8 cellular contexts compared by ENCODE assay signal in the genomic region with DNA sequence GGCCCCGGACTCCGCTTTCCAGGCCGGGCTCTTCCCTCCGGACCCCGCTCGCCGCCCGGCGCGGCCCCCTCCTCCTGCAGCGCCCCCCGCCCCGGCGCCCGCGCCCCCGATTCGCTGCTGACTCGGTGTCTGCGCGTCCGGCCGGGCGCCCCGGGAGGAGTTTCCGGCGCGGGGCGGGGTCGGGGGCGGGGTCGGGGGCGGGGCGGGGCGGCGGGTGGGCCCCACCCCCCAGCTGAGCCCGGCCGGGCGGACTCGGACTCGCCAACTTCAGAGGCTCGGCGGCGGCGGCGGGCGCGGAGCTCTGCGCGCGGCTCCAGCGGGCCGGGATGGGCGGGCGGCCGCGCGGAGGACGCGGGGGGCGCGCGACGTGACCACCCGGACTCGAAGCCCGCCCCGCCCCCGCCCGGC. TPM values are rescaled to one million over a fixed set of nuclear protein-coding genes. Genes with fewer than 3 reads are reported as not detected.
DNase-seq lines count a peak whose midpoint lies in the region; ATAC-seq and TF ChIP-seq lines count a peak whose summit lies in the region.

A gene with protein sequence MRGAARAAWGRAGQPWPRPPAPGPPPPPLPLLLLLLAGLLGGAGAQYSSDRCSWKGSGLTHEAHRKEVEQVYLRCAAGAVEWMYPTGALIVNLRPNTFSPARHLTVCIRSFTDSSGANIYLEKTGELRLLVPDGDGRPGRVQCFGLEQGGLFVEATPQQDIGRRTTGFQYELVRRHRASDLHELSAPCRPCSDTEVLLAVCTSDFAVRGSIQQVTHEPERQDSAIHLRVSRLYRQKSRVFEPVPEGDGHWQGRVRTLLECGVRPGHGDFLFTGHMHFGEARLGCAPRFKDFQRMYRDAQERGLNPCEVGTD (plus strand): TSS at position 270 of the 408 bp plus-strand sequence. CDS start 207 bp downstream, outside the sequence.

- no peak within 1 kb of the TSS for H3K27ac Mint-ChIP-seq in CD4-positive, CD25-positive, alpha-beta regulatory T cell
- H3K27ac Mint-ChIP-seq in activated CD8-positive, alpha-beta memory T cell treated with anti-CD3 and anti-CD28 coated beads, Interleukin-2, amount 10 ng/mL, durations not matched to agents 7 days and 5 days, result no peak within 1 kb of the TSS
- H3K27ac Mint-ChIP-seq in mesothelial cell of epicardium, result peak within 1 kb of the TSS; percentile 34

- no peaks in the 10 kb centered on the region for H3K9me3 ChIP-seq in CD4-positive, CD25-positive, alpha-beta regulatory T cell (ENCODE audit: control insufficient read depth in 2 of 2, low read length in 2 of 2)

- H3K27me3 ChIP-seq in CD4-positive, CD25-positive, alpha-beta regulatory T cell (ENCODE audit: control insufficient read depth, insufficient read depth, low read length), result peaks cover 5% of the 10 kb centered on the region

- H3K4me1 ChIP-seq in CD4-positive, CD25-positive, alpha-beta regulatory T cell (ENCODE audit: control insufficient read depth, insufficient read depth, low read length, poor library complexity, severe bottlenecking), result peaks cover 21% of the 10 kb centered on the region

- H3K4me3 ChIP-seq in CD4-positive, CD25-positive, alpha-beta regulatory T cell (ENCODE audit: low read depth, low read length), result no peak within 1 kb of the TSS

- TF ChIP-seq CTCF in GM20000 (IDR thresholded peaks at IDR 0.05; ENCODE audit: extremely low read depth, missing control alignments) (no peak), mesothelial cell of epicardium (IDR thresholded peaks at IDR 0.05; ENCODE audit: unreplicated experiment) (no peak)

- ATAC-seq in CD4-positive, CD25-positive, alpha-beta regulatory T cell (ENCODE audit: low read depth in 2 of 2), result peak; percentile 52 to 61
- ATAC-seq in activated CD8-positive, alpha-beta memory T cell treated with anti-CD3 and anti-CD28 coated beads, Interleukin-2, amount 10 ng/mL, durations not matched to agents 7 days and 5 days, result peak; percentile 50

- no peak within 1 kb of the TSS for H3K27ac ChIP-seq in CD4-positive, CD25-positive, alpha-beta regulatory T cell (ENCODE audit: insufficient read depth, low read length, poor library complexity, severe bottlenecking)

- CTCF ChIA-PET in activated CD8-positive, alpha-beta memory T cell treated with anti-CD3 and anti-CD28 coated beads, Interleukin-2, amount 10 ng/mL, durations not matched to agents 7 days and 5 days (lab: Charles Lee), result interaction anchor here (1.1 kb wide), 1 partner anchor 121 kb away, joined by 6 read pairs; no protein-coding TSS in a partner anchor

- H3K9me3 Mint-ChIP-seq in CD4-positive, CD25-positive, alpha-beta regulatory T cell, result peaks cover 0 to 2% (median 0%) of the 10 kb centered on the region in 7 donors
- no peaks in the 10 kb centered on the region for H3K9me3 Mint-ChIP-seq in activated CD8-positive, alpha-beta memory T cell treated with anti-CD3 and anti-CD28 coated beads, Interleukin-2, amount 10 ng/mL, durations not matched to agents 7 days and 5 days (ENCODE audit: low read depth)
- H3K9me3 Mint-ChIP-seq in mesothelial cell of epicardium, result no peaks in the 10 kb centered on the region

- no peaks in the 10 kb centered on the region for H3K36me3 Mint-ChIP-seq in CD4-positive, CD25-positive, alpha-beta regulatory T cell
- peaks cover 16% of the 10 kb centered on the region for H3K36me3 Mint-ChIP-seq in activated CD8-positive, alpha-beta memory T cell treated with anti-CD3 and anti-CD28 coated beads, Interleukin-2, amount 10 ng/mL, durations not matched to agents 7 days and 5 days
- H3K36me3 Mint-ChIP-seq in mesothelial cell of epicardium, result no peaks in the 10 kb centered on the region

- no peaks in the 10 kb centered on the region for H3K36me3 ChIP-seq in CD4-positive, CD25-positive, alpha-beta regulatory T cell (ENCODE audit: control insufficient read depth, insufficient read depth, low read length)

- H3K4me1 Mint-ChIP-seq in CD4-positive, CD25-positive, alpha-beta regulatory T cell, result peaks cover 0 to 38% (median 12%) of the 10 kb centered on the region in 4 donors
- peaks cover 33% of the 10 kb centered on the region for H3K4me1 Mint-ChIP-seq in activated CD8-positive, alpha-beta memory T cell treated with anti-CD3 and anti-CD28 coated beads, Interleukin-2, amount 10 ng/mL, durations not matched to agents 7 days and 5 days
- H3K4me1 Mint-ChIP-seq in mesothelial cell of epicardium, result peaks cover 29% of the 10 kb centered on the region

- H3K27me3 Mint-ChIP-seq in CD4-positive, CD25-positive, alpha-beta regulatory T cell, result peaks cover 13% of the 10 kb centered on the region
- H3K27me3 Mint-ChIP-seq in activated CD8-positive, alpha-beta memory T cell treated with anti-CD3 and anti-CD28 coated beads, Interleukin-2, amount 10 ng/mL, durations not matched to agents 7 days and 5 days, result peaks cover 25% of the 10 kb centered on the region
- H3K27me3 Mint-ChIP-seq in mesothelial cell of epicardium (ENCODE audit: low read depth), result peaks cover 25% of the 10 kb centered on the region

- peak within 1 kb of the TSS in 2 of 4 donors; percentile 55 to 66 for H3K4me3 Mint-ChIP-seq in CD4-positive, CD25-positive, alpha-beta regulatory T cell
- peak within 1 kb of the TSS; percentile 33 for H3K4me3 Mint-ChIP-seq in activated CD8-positive, alpha-beta memory T cell treated with anti-CD3 and anti-CD28 coated beads, Interleukin-2, amount 10 ng/mL, durations not matched to agents 7 days and 5 days
- peak within 1 kb of the TSS; percentile 60 for H3K4me3 Mint-ChIP-seq in mesothelial cell of epicardium

- DNase-seq in CD4-positive, CD25-positive, alpha-beta regulatory T cell, result peak; percentile 39 to 51 (median 49)
- DNase-seq in GM20000 (ENCODE audit: low spot score), result peak; percentile 99
- peak; percentile 30 for DNase-seq in NCI-H2171 treated with DMSO at 0.1 percent for 48 hours (lab: John Stamatoyannopoulos, UW)
- peak; percentile 78 for DNase-seq in activated CD8-positive, alpha-beta memory T cell treated with anti-CD3 and anti-CD28 coated beads, Interleukin-2, amount 10 ng/mL, durations not matched to agents 7 days and 5 days
- peak; percentile 90 for DNase-seq in epidermal melanocyte (ENCODE audit: insufficient read length, low spot score)
- peak; percentile 70 to 76 for DNase-seq in mesothelial cell of epicardium (ENCODE audit: low spot score in 2 of 2, unreplicated experiment in 2 of 2)
- DNase-seq in stimulated activated CD8-positive, alpha-beta memory T cell treated with anti-CD3 and anti-CD28 coated beads, Interleukin-2, amount 100 ng/mL, for 1 hour (ENCODE audit: low read depth in 2 of 2), result peak; percentile 39 to 48
- DNase-seq in SK-N-DZ (ENCODE audit: low spot score), result no peak

RNA-seq across cellular contexts. Expression of the gene that starts here (rescaled TPM):
- 22.7 TPM for total RNA-seq in CD4-positive, CD25-positive, alpha-beta regulatory T cell
- polyA plus RNA-seq in CD4-positive, CD25-positive, alpha-beta regulatory T cell, result 1 to 10 TPM in 1 of 4 donors, under 1 TPM in 3; 0.47 to 3.1 (median 0.74) TPM
- 10 to 100 TPM; 42.9 to 49.9 TPM for total RNA-seq in activated CD8-positive, alpha-beta memory T cell treated with anti-CD3 and anti-CD28 coated beads, Interleukin-2, amount 10 ng/mL, durations not matched to agents 7 days and 5 days
- total RNA-seq in mesothelial cell of epicardium, result 105 to 106 TPM (median 106 TPM) in 3 replicates
- polyA plus RNA-seq in SK-N-DZ (2014; cell fraction: cytosol; rRNA removed), result 6.8 and 13.6 TPM in 2 replicates
- 4.5 and 6.9 TPM in 2 replicates for polyA plus RNA-seq in SK-N-DZ (2014; cell fraction: nucleus; rRNA removed)
